In genomic region chr1:171754971-171755370, GRCh38 we compare ENCODE assay signal across 26 cellular contexts. TPM values are rescaled to one million over a fixed set of nuclear protein-coding genes. Genes with fewer than 3 reads are reported as not detected.
DNase-seq lines count a peak whose midpoint lies in the region; ATAC-seq, FAIRE-seq and TF ChIP-seq lines count a peak whose summit lies in the region.
"Had no signal": no experiment of that assay in that cellular context is flagged by ENCODE, and none has a peak within 500 bp of the region (broad histone marks: within the 10 kb centered on the region; RNA-seq: fewer than 3 reads in every experiment).

No MANE protein-coding gene starts in this region.

- intact Hi-C loops in MCF 10A (cut with micrococcal nuclease) (no loop called here), breast epithelium (cut with DNase I; ENCODE audit: low total_unique reads) (no loop called here), K562 (cut with micrococcal nuclease) (no loop called here), dorsolateral prefrontal cortex (cut with DNase I) (no loop called here)

- CTCF ChIA-PET in MCF 10A (lab: Yijun Ruan, JAX) (interaction anchor here (0.6 to 1.7 kb wide), 10 partner anchors 14 to 768 kb away, joined by 3 to 6 read pairs (median 3); partner anchors contain the start of gene METTL13), K562 (lab: Yijun Ruan, JAX; ENCODE audit: low intra/inter-chr PET ratio) (no interaction called here)

- DNase-seq in MCF 10A (ENCODE audit: unreplicated experiment): no peak
- DNase-seq in breast epithelium (ENCODE audit: low spot score in 2 of 2): no peak
- peak in 2 of 4 experiments; percentile 63 to 75 for DNase-seq in K562 (ENCODE audit: extremely low read depth in 1 of 4, low spot score in 3 of 4)
- peak; percentile 57 for DNase-seq in iris pigment epithelial cell (ENCODE audit: low read depth)
- DNase-seq in dorsolateral prefrontal cortex: no peak
- no peak for DNase-seq in SK-N-DZ (ENCODE audit: low spot score)
- DNase-seq: activated CD4-positive, alpha-beta T cell treated with anti-CD3 and anti-CD28 coated beads, Interleukin-2, amount 10 ng/mL, durations not matched to agents 7 days and 5 days; Calu3; effector memory CD4-positive, alpha-beta T cell; glutamatergic neuron; KG1; left cardiac atrium; MV-4-11; NCI-H69; pancreas; SHP77 treated with DMSO at 0.1 percent for 48 hours; T-cell had no signal

- H3K36me3 ChIP-seq in breast epithelium (no peaks in the 10 kb centered on the region), K562 (ENCODE audit: control insufficient read depth, insufficient read depth, low read length) (no peaks in the 10 kb centered on the region)
- H3K36me3 ChIP-seq: BLaER1, esophagus muscularis mucosa, pancreas, upper lobe of left lung had no signal

- no peak overlapping the region for H3K4me3 Mint-ChIP-seq in MCF 10A (ENCODE audit: unreplicated experiment)
- H3K4me3 Mint-ChIP-seq: activated CD4-positive, alpha-beta T cell treated with anti-CD3 and anti-CD28 coated beads, Interleukin-2, amount 10 ng/mL, durations not matched to agents 7 days and 5 days; activated naive CD8-positive, alpha-beta T cell; mesothelial cell of epicardium; nephron; T-cell had no signal

- no peak for TF ChIP-seq RAD21 in K562 (CRISPR knock-in tag; conservative IDR thresholded peaks at IDR 0.05 in 1 of 2, IDR thresholded peaks at IDR 0.05 in 1 of 2)

- no TSS peak for BruUV-seq in MCF 10A (replicated peaks; lab: Mats Ljungman, UMichigan)
- BruUV-seq in K562 (replicated peaks; lab: Mats Ljungman, UMichigan): no TSS peak

- in situ Hi-C loops in K562 (cut with MboI): no loop called here

- FAIRE-seq in K562 (lab: Jason Lieb, UNC): peak; percentile 75
- FAIRE-seq: pancreas had no signal

- H3K9me3 Mint-ChIP-seq in MCF 10A (ENCODE audit: unreplicated experiment): peaks cover 19% of the 10 kb centered on the region
- H3K9me3 Mint-ChIP-seq: activated CD4-positive, alpha-beta T cell treated with anti-CD3 and anti-CD28 coated beads, Interleukin-2, amount 10 ng/mL, durations not matched to agents 7 days and 5 days; T-cell had no signal

- TF ChIP-seq POLR2A in breast epithelium (IDR thresholded peaks at IDR 0.05) (no peak), K562 (conservative IDR thresholded peaks at IDR 0.05) (no peak)

- H3K27me3 Mint-ChIP-seq in MCF 10A (ENCODE audit: insufficient read depth, unreplicated experiment): no peaks in the 10 kb centered on the region

- peak overlapping the region in 1 of 2 experiments; percentile 49; a peak in 2 of 4 replicates for H3K9ac ChIP-seq in K562 (ENCODE audit: insufficient read depth in 1 of 2, low read depth in 2 of 2, low read length in 2 of 2)
- H3K9ac ChIP-seq: BLaER1 had no signal

- peak overlapping the region; percentile 80 for H3K27ac Mint-ChIP-seq in MCF 10A (ENCODE audit: low read depth, unreplicated experiment)
- H3K27ac Mint-ChIP-seq: activated CD4-positive, alpha-beta T cell treated with anti-CD3 and anti-CD28 coated beads, Interleukin-2, amount 10 ng/mL, durations not matched to agents 7 days and 5 days; activated naive CD8-positive, alpha-beta T cell; mesothelial cell of epicardium; nephron had no signal

- H3K79me2 ChIP-seq in K562 (ENCODE audit: control insufficient read depth, insufficient read depth, low read length): no peaks in the 10 kb centered on the region

- H3K4me3 ChIP-seq in breast epithelium: no peak overlapping the region
- no peak overlapping the region for H3K4me3 ChIP-seq in K562
- H3K4me3 ChIP-seq in dorsolateral prefrontal cortex: no peak overlapping the region
- H3K4me3 ChIP-seq: BLaER1, esophagus muscularis mucosa, pancreas, upper lobe of left lung had no signal

- H3K27ac ChIP-seq in breast epithelium (no peak overlapping the region), K562 (ENCODE audit: extremely low read depth, low read depth, low read length) (no peak overlapping the region), dorsolateral prefrontal cortex (no peak overlapping the region)
- H3K27ac ChIP-seq: BLaER1, pancreas had no signal

- H4K20me1 ChIP-seq in K562 (replicated peaks; ENCODE audit: control insufficient read depth, insufficient read depth, low read length): no peaks in the 10 kb centered on the region
- H4K20me1 ChIP-seq: BLaER1 had no signal

- 77% methylated on average over 1 of the region's 1 CpG for WGBS in K562 (ENCODE audit: insufficient coverage, low coverage, missing lambda C conversion rate)

- no peaks in the 10 kb centered on the region for H3K36me3 Mint-ChIP-seq in MCF 10A (ENCODE audit: insufficient read depth, unreplicated experiment)
- H3K36me3 Mint-ChIP-seq: activated naive CD8-positive, alpha-beta T cell; mesothelial cell of epicardium; T-cell had no signal

- ATAC-seq in K562 (peak; percentile 57), HG03159 (IDR thresholded peaks at IDR 0.05; ENCODE audit: unreplicated experiment) (no peak), HG03457 (IDR thresholded peaks at IDR 0.05; ENCODE audit: unreplicated experiment) (no peak)
- ATAC-seq: HCT116, pancreas, T-cell had no signal

- peak overlapping the region; percentile 87; the same call in 1 of the 2 replicates for H2AFZ ChIP-seq in K562 (ENCODE audit: low read depth, low read length)

- TF ChIP-seq EP300 in K562 (IDR thresholded peaks at IDR 0.05; ENCODE audit: low read length): no peak

- H3K4me1 Mint-ChIP-seq in MCF 10A (ENCODE audit: insufficient read depth, unreplicated experiment): peaks cover 10% of the 10 kb centered on the region
- H3K4me1 Mint-ChIP-seq: activated CD4-positive, alpha-beta T cell treated with anti-CD3 and anti-CD28 coated beads, Interleukin-2, amount 10 ng/mL, durations not matched to agents 7 days and 5 days; nephron; T-cell had no signal

- H3K9me3 ChIP-seq in breast epithelium (no peaks in the 10 kb centered on the region), K562 (replicated peaks; ENCODE audit: control insufficient read depth, insufficient read depth, low read depth, low read length) (0 out of 2 replicates have a peak, but pooled peaks cover 4% of the 10 kb centered on the region)
- H3K9me3 ChIP-seq: BLaER1, esophagus muscularis mucosa, pancreas, upper lobe of left lung had no signal

- H3K27me3 ChIP-seq in breast epithelium (no peaks in the 10 kb centered on the region), K562 (ENCODE audit: control insufficient read depth in 2 of 2, insufficient read depth in 2 of 2, low read length in 2 of 2) (no peaks in the 10 kb centered on the region), dorsolateral prefrontal cortex (no peaks in the 10 kb centered on the region)
- H3K27me3 ChIP-seq: BLaER1, esophagus muscularis mucosa, pancreas, upper lobe of left lung had no signal

- no peak for TF ChIP-seq CTCF in MCF 10A (IDR thresholded peaks at IDR 0.05; ENCODE audit: unreplicated experiment)
- no peak for TF ChIP-seq CTCF in breast epithelium (IDR thresholded peaks at IDR 0.05)
- no peak for TF ChIP-seq CTCF in K562 (IDR thresholded peaks at IDR 0.05 in 2 of 3, conservative IDR thresholded peaks at IDR 0.05 in 1 of 3; ENCODE audit: insufficient read depth in 2 of 3, low read depth in 1 of 3, low read length in 3 of 3)
- TF ChIP-seq CTCF in dorsolateral prefrontal cortex (IDR thresholded peaks at IDR 0.05 in 54 of 56, conservative IDR thresholded peaks at IDR 0.05 in 2 of 56; ENCODE audit: low read depth in 1 of 56, partially characterized antibody in 56 of 56): no peak

- no peaks in the 10 kb centered on the region for H3K9me1 ChIP-seq in K562 (ENCODE audit: control insufficient read depth, insufficient read depth, low read length)

- POLR2A ChIA-PET in MCF 10A (lab: Yijun Ruan, JAX) (interaction anchor here (2.7 to 3.7 kb wide), 2 partner anchors 12 to 26 kb away, joined by 29 to 87 read pairs; partner anchors contain the start of genes METTL13 and VAMP4), K562 (lab: Yijun Ruan, JAX) (interaction anchor here (1.7 to 3.8 kb wide), 2 partner anchors 10 to 12 kb away, joined by 5 to 24 read pairs; partner anchors contain the start of gene VAMP4)

- H3K4me1 ChIP-seq in breast epithelium: no peaks in the 10 kb centered on the region
- peaks cover 16 to 25% of the 10 kb centered on the region in 2 experiments for H3K4me1 ChIP-seq in K562 (replicated peaks in 1 of 2; ENCODE audit: control insufficient read depth in 2 of 2, insufficient read depth in 2 of 2, low read length in 2 of 2)
- H3K4me1 ChIP-seq: BLaER1, pancreas had no signal

- H3K4me2 ChIP-seq in K562 (ENCODE audit: insufficient read depth, low read length): no peak overlapping the region
- H3K4me2 ChIP-seq: BLaER1 had no signal

RNA-seq across cellular contexts. Expression of gene VAMP4, which starts 13.1 kb away (rescaled TPM):
- total RNA-seq in MCF 10A (2022) (20.2 and 21.1 TPM in 2 replicates), breast epithelium (10 to 100 TPM; 10.5 to 16.3 (median 14.0) TPM), K562 (2014; rRNA removed) (5.1 and 6.5 TPM in 2 replicates), K562 (2014; rRNA removed; fragmentation: Illumina TruSeq; extraction: Trizol) (12.3 and 14.7 TPM in 2 replicates), K562 (2015; rRNA removed; fragmentation: Illumina TruSeq; extraction: Trizol) (10.0 and 11.1 TPM in 2 replicates), K562 (2021) (12.3 and 13.7 TPM in 2 replicates), dorsolateral prefrontal cortex (10 to 100 TPM; 21.0 to 40.2 (median 29.5) TPM)
- 3.1 and 14.9 TPM in 2 replicates for total RNA-seq in K562 (2011; cell fraction: chromatin; rRNA removed; ENCODE audit: low replicate concordance)
- 2.2 and 2.4 TPM in 2 replicates for total RNA-seq in K562 (2011; cell fraction: nucleolus; rRNA removed)
- total RNA-seq in K562 (2011; cell fraction: nucleoplasm; rRNA removed): 6.6 and 16.6 TPM in 2 replicates
- polyA plus RNA-seq in K562 (2011; rRNA removed) (12.5 and 21.4 TPM in 2 replicates), K562 (2014; fragmentation: Illumina TruSeq; extraction: Trizol) (12.4 and 14.0 TPM in 2 replicates), K562 (2014; fragmentation: Nextera tagmentation; extraction: Ambion mirVana) (1 to 10 TPM; 3.3 to 4.1 TPM), K562 (2014; rRNA removed) (11.4 and 11.9 TPM in 2 replicates)
- polyA plus RNA-seq in K562 (2011; cell fraction: cytosol; rRNA removed): 2.5 and 4.6 TPM in 2 replicates
- polyA plus RNA-seq in K562 (2011; cell fraction: nucleus; rRNA removed): 10.3 and 12.6 TPM in 2 replicates
- 12.7 and 15.1 TPM in 2 replicates for polyA plus RNA-seq in K562 (2012)
- polyA minus RNA-seq in K562 (2011; rRNA and poly(A)+ RNA removed): 11.1 and 11.3 TPM in 2 replicates
- polyA minus RNA-seq in K562 (2011; cell fraction: cytosol; rRNA and poly(A)+ RNA removed): 7.7 and 8.4 TPM in 2 replicates
- 4.6 and 7.4 TPM in 2 replicates for polyA minus RNA-seq in K562 (2011; cell fraction: nucleus; rRNA and poly(A)+ RNA removed)
- polyA plus RNA-seq in SK-N-DZ (2014; cell fraction: cytosol; rRNA removed): 11.2 and 12.2 TPM in 2 replicates
- polyA plus RNA-seq in SK-N-DZ (2014; cell fraction: nucleus; rRNA removed): 13.3 and 16.3 TPM in 2 replicates

RNA-seq across cellular contexts. Expression of gene METTL13, which starts 26.5 kb away (rescaled TPM):
- total RNA-seq in MCF 10A (2022) (30.7 and 39.1 TPM in 2 replicates), breast epithelium (10 to 100 TPM; 23.2 to 28.4 (median 27.5) TPM), K562 (2014; rRNA removed) (49.3 and 65.1 TPM in 2 replicates), K562 (2014; rRNA removed; fragmentation: Illumina TruSeq; extraction: Trizol) (46.2 and 51.9 TPM in 2 replicates), K562 (2015; rRNA removed; fragmentation: Illumina TruSeq; extraction: Trizol) (50.5 and 54.9 TPM in 2 replicates), K562 (2021) (54.9 and 62.0 TPM in 2 replicates), dorsolateral prefrontal cortex (10 to 100 TPM; 17.7 to 35.2 (median 25.0) TPM)
- 47.4 and 58.7 TPM in 2 replicates for total RNA-seq in K562 (2011; cell fraction: chromatin; rRNA removed; ENCODE audit: low replicate concordance)
- 46.6 and 59.0 TPM in 2 replicates for total RNA-seq in K562 (2011; cell fraction: nucleolus; rRNA removed)
- total RNA-seq in K562 (2011; cell fraction: nucleoplasm; rRNA removed): 42.7 and 43.7 TPM in 2 replicates
- polyA plus RNA-seq in K562 (2011; rRNA removed) (53.5 and 70.9 TPM in 2 replicates), K562 (2014; fragmentation: Illumina TruSeq; extraction: Trizol) (61.3 and 78.9 TPM in 2 replicates), K562 (2014; fragmentation: Nextera tagmentation; extraction: Ambion mirVana) (10 to 100 TPM; 18.9 to 23.4 TPM), K562 (2014; rRNA removed) (55.2 and 59.7 TPM in 2 replicates)
- polyA plus RNA-seq in K562 (2011; cell fraction: cytosol; rRNA removed): 49.3 and 54.9 TPM in 2 replicates
- 39.0 and 45.5 TPM in 2 replicates for polyA plus RNA-seq in K562 (2011; cell fraction: nucleus; rRNA removed)
- polyA plus RNA-seq in K562 (2012): 35.2 and 62.5 TPM in 2 replicates
- polyA minus RNA-seq in K562 (2011; rRNA and poly(A)+ RNA removed): 75.6 and 111 TPM in 2 replicates
- 36.8 and 46.1 TPM in 2 replicates for polyA minus RNA-seq in K562 (2011; cell fraction: cytosol; rRNA and poly(A)+ RNA removed)
- polyA minus RNA-seq in K562 (2011; cell fraction: nucleus; rRNA and poly(A)+ RNA removed): 26.3 and 31.2 TPM in 2 replicates
- 28.4 and 33.4 TPM in 2 replicates for polyA plus RNA-seq in SK-N-DZ (2014; cell fraction: cytosol; rRNA removed)
- polyA plus RNA-seq in SK-N-DZ (2014; cell fraction: nucleus; rRNA removed): 16.8 and 29.8 TPM in 2 replicates
